1 cellular context compared by ENCODE assay signal in the genomic region with DNA sequence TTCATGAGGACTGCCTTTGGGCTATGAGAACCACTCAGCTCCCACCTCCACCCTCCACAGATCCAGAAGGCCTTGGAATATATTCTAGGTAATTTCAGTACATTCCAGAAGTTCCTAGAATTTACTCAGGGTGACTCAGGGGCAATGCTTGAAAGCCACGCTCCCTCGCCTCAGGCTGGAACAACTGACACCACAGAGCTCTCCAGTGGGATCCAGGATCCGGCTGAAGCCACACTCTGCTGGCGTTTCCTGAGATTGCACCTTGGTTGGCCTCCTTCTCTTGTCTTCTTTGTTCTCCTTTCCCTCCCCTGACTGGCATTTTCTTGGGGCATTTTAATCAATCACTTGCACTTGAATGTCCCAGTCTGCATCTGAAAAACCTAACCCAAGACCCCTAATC.
TF ChIP-seq lines count a peak whose summit lies in the region.

No MANE protein-coding gene starts in this region.

TF ChIP-seq in HepG2, 621 proteins besides CTCF, POLR2A, EP300 and RAD21 (continued from another document):
- TF ChIP-seq RNF219 (CRISPR knock-in tag; IDR thresholded peaks at IDR 0.05), result no peak
- TF ChIP-seq, protein P1, sequence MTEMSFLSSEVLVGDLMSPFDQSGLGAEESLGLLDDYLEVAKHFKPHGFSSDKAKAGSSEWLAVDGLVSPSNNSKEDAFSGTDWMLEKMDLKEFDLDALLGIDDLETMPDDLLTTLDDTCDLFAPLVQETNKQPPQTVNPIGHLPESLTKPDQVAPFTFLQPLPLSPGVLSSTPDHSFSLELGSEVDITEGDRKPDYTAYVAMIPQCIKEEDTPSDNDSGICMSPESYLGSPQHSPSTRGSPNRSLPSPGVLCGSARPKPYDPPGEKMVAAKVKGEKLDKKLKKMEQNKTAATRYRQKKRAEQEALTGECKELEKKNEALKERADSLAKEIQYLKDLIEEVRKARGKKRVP (CRISPR knock-in tag; IDR thresholded peaks at IDR 0.05), result no peak
